Comparison of ENCODE assay signal across 8 cellular contexts in the genomic region with DNA sequence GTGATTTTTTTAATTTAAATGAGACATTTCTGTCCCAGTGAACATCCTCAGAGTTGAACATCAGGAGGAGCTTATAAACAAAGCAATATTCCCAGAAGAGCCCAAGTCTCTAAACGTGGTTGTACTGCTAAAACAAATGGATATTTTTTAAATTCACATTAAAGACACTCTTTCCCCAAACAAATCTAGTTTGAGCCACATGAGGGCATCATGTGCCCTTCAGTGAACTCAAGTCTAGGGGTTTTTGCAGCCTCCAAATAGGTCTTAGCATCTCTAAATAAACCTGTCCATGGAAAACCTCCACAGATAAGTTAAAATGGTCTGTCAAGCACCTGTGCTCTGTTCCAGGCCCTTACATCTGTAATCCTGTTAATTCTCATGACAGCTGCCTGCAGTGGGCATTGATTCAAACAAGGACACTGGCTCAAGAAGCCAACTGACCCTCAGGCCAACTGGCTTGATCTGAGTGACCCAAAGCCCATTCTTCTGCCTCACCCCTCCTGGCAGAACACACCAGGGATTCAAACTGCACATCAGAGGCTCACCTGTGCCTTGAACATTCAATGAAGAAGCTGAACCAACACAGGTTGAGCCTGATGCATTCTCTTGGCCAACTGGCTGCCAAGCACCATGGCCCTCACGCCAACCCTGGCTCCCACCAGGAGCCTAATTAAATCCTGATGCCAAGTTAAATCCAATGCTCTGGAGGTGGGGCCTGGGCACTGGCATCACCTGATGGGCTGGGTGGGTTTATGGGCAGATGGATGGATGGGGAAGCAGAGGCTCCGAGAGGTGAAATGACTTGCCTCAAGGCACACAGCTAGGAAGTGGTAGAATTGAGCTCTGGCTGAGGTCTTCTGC. TPM values are rescaled to one million over a fixed set of nuclear protein-coding genes. Genes with fewer than 3 reads are reported as not detected.
A peak's percentile ranks its signal among the peaks of the same experiment; 100 is the strongest.
DNase-seq lines count a peak whose midpoint lies in the region; ATAC-seq and TF ChIP-seq lines count a peak whose summit lies in the region.

No MANE protein-coding gene starts in this region.

- peak overlapping the region; percentile 63 for H3K27ac ChIP-seq in hepatocyte

- H3K9me3 ChIP-seq in T-helper 17 cell (ENCODE audit: control insufficient read depth, low read length, poor library complexity, severe bottlenecking): no peaks in the 10 kb centered on the region
- H3K9me3 ChIP-seq in hepatocyte (ENCODE audit: low read depth): no peaks in the 10 kb centered on the region
- no peaks in the 10 kb centered on the region for H3K9me3 ChIP-seq in HAP-1

- H3K4me3 ChIP-seq in AG04449 (ENCODE audit: low read depth, low read length): no peak overlapping the region
- peak overlapping the region; percentile 43 for H3K4me3 ChIP-seq in GM12865 (ENCODE audit: low read depth, low read length)
- H3K4me3 ChIP-seq in hepatocyte: no peak overlapping the region
- H3K4me3 ChIP-seq in HAP-1: no peak overlapping the region

- DNase-seq in AG04449 (ENCODE audit: low read depth, low spot score) (no peak), GM12865 (ENCODE audit: low read depth) (peak; percentile 77), T-helper 17 cell (no peak), hepatocyte (ENCODE audit: low spot score) (no peak), NCI-H345 (lab: John Stamatoyannopoulos, UW) (no peak), HAP-1 (ENCODE audit: low spot score in 2 of 2) (no peak)

- peaks cover 7% of the 10 kb centered on the region for H3K36me3 Mint-ChIP-seq in T-helper 17 cell (ENCODE audit: low read depth)

- no peak overlapping the region for H3K4me3 Mint-ChIP-seq in T-helper 17 cell

- peak; percentile 37 for TF ChIP-seq CTCF in AG04449 (IDR thresholded peaks at IDR 0.05; ENCODE audit: insufficient read depth, low read length, missing control alignments)
- TF ChIP-seq CTCF in GM12865 (IDR thresholded peaks at IDR 0.05; ENCODE audit: insufficient read depth, low read depth, low read length, missing control alignments): peak; percentile 32
- TF ChIP-seq CTCF in hepatocyte (IDR thresholded peaks at IDR 0.05; ENCODE audit: poor library complexity): peak; percentile 55

- no peak for ATAC-seq in T-helper 17 cell
- ATAC-seq in HG03108 (IDR thresholded peaks at IDR 0.05; ENCODE audit: unreplicated experiment): no peak
- ATAC-seq in HG03354 (IDR thresholded peaks at IDR 0.05; ENCODE audit: poor library complexity, severe bottlenecking, unreplicated experiment): no peak

- CTCF ChIA-PET in AG04449 (lab: Yijun Ruan, JAX): interaction anchor here (0.6 to 24.1 kb wide), 25 partner anchors 10 to 523 kb away, joined by 3 to 1115 read pairs (median 4); partner anchors contain the start of genes ALKBH2, ISCU, SART3 and TMEM119

- H2AFZ ChIP-seq in hepatocyte: no peak overlapping the region

- H3K27me3 ChIP-seq in hepatocyte (no peaks in the 10 kb centered on the region), HAP-1 (ENCODE audit: low read depth) (no peaks in the 10 kb centered on the region)

- no peaks in the 10 kb centered on the region for H3K36me3 ChIP-seq in hepatocyte (replicated peaks; ENCODE audit: insufficient read depth, low read depth)
- H3K36me3 ChIP-seq in HAP-1 (replicated peaks): peaks cover 28% of the 10 kb centered on the region

- H3K4me1 ChIP-seq in hepatocyte (ENCODE audit: insufficient read depth) (peaks cover 4% of the 10 kb centered on the region), HAP-1 (no peaks in the 10 kb centered on the region)

- in situ Hi-C loops in HAP-1 (cut with MboI; ENCODE audit: low sequenced_read_pairs): no loop called here

- H3K27me3 Mint-ChIP-seq in T-helper 17 cell: no peaks in the 10 kb centered on the region

- no peak overlapping the region for H3K4me2 ChIP-seq in hepatocyte

- POLR2A ChIA-PET in AG04449 (lab: Yijun Ruan, JAX): interaction anchor here (0.7 kb wide), 1 partner anchor 9 kb away, joined by 3 read pairs; no protein-coding TSS in a partner anchor

- no peaks in the 10 kb centered on the region for H3K79me2 ChIP-seq in hepatocyte

- no peaks in the 10 kb centered on the region for H3K9me2 ChIP-seq in hepatocyte (replicated peaks; ENCODE audit: insufficient read depth)

- peaks cover 57% of the 10 kb centered on the region for H3K4me1 Mint-ChIP-seq in T-helper 17 cell

- peak overlapping the region; percentile 99 for H3K27ac Mint-ChIP-seq in T-helper 17 cell

- H4K20me1 ChIP-seq in hepatocyte (ENCODE audit: insufficient read depth, poor library complexity, severe bottlenecking): no peaks in the 10 kb centered on the region

- 64% methylated on average over 3 of the region's 3 CpGs for WGBS in hepatocyte (ENCODE audit: low lambda C conversion rate, missing lambda C conversion rate)

RNA-seq across cellular contexts. Expression of gene ISCU, which starts 8.6 kb away (rescaled TPM):
- total RNA-seq in T-helper 17 cell (100 to 1,000 TPM; 139 to 177 TPM), hepatocyte (107 and 116 TPM in 2 replicates)
- polyA plus RNA-seq in hepatocyte: 149 and 169 TPM in 2 replicates

RNA-seq across cellular contexts. Expression of gene SART3, which starts 10.0 kb away (rescaled TPM):
- 100 to 1,000 TPM in 1 of 2 donors, 10 to 100 TPM in 1; 85.3 to 107 TPM for total RNA-seq in T-helper 17 cell
- 41.0 and 60.4 TPM in 2 replicates for total RNA-seq in hepatocyte
- 20.0 and 25.0 TPM in 2 replicates for polyA plus RNA-seq in hepatocyte

RNA-seq across cellular contexts. Expression of gene TMEM119, which starts 26.9 kb away (rescaled TPM):
- total RNA-seq in T-helper 17 cell (1 to 10 TPM; 3.9 to 5.0 TPM), hepatocyte (69.7 and 70.1 TPM in 2 replicates)
- polyA plus RNA-seq in hepatocyte: 54.4 and 59.6 TPM in 2 replicates

RNA-seq across cellular contexts. Expression of gene FICD, which starts 55.9 kb away (rescaled TPM):
- total RNA-seq in T-helper 17 cell: 1 to 10 TPM; 4.4 to 5.1 TPM
- 6.3 and 6.4 TPM in 2 replicates for total RNA-seq in hepatocyte
- 6.2 and 6.7 TPM in 2 replicates for polyA plus RNA-seq in hepatocyte

Comparison
In these comparisons a context has a peak if more than half of its experiments do, and no peak if none do; other contexts are left out.
1. RNA of gene TMEM119, which starts 26.9 kb away (total RNA-seq): 69.7 to 70.1 TPM in hepatocyte; 3.9 to 5.0 TPM in T-helper 17 cell; every median in the first group is over 10 times any median in the second.
2. Peak in every context shown above with its lines, with median percentiles within 50 percentile points of each other: CTCF ChIP-seq.